9 cellular contexts compared by ENCODE assay signal in the genomic region with DNA sequence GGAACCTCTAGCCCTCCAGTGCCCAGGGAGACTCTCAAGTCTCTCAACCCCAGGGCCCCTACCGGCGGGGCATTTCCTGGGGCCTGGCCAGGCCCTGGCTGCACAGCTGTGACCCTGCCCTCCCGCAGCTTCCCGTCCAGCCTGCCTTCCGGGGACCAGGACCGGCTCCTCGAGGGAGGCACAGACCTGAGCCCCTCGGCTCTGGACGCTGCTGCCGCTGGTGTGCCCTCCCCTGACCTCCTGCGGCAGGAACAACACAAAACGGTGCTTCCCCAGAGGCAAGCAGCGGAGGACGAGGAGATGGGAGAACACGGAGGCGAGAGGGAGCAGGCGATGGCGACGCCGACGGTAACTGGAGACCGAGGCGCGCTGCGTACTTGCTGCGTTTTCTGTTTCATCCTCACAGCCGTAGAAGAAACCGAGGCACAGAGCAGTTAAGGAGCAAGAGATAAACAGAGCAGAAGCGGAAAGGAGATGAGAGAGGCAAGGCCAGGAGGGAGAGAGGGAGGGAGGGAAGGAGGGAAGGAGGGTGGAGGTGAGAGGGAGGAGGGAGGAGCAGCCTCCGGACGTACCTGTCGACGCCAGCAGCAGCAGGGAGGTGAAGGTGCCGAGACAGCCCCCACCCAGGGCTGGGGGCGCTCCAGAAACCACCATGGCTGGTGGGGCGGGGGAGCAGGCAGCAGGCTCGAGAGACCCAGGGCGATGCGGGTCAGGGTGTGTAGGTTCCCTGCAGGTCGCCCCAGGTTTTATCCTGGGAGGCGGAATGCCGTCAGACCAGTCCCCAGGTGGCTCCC. TPM values are rescaled to one million over a fixed set of nuclear protein-coding genes. Genes with fewer than 3 reads are reported as not detected.
DNase-seq lines count a peak whose midpoint lies in the region; ATAC-seq, FAIRE-seq and TF ChIP-seq lines count a peak whose summit lies in the region.
"Had no signal": no experiment of that assay in that cellular context is flagged by ENCODE, and none has a peak within 500 bp of the region (broad histone marks: within the 10 kb centered on the region; RNA-seq: fewer than 3 reads in every experiment).

A gene with protein sequence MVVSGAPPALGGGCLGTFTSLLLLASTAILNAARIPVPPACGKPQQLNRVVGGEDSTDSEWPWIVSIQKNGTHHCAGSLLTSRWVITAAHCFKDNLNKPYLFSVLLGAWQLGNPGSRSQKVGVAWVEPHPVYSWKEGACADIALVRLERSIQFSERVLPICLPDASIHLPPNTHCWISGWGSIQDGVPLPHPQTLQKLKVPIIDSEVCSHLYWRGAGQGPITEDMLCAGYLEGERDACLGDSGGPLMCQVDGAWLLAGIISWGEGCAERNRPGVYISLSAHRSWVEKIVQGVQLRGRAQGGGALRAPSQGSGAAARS (minus strand): TSS at position 720 of the 794 bp plus-strand sequence. CDS start 66 bp downstream, at position 654.

- SMC1A ChIA-PET in GM12878 (lab: Charles Lee; ENCODE audit: uncharacterized antibody, unreplicated experiment) = no interaction called here

- H3K4me2 ChIP-seq in GM12878 (ENCODE audit: control insufficient read depth, insufficient read depth) = no peak within 1 kb of the TSS

- H2AFZ ChIP-seq in ACC112 (ENCODE audit: low read length, unreplicated experiment) (peak within 1 kb of the TSS; percentile 29), GM12878 (ENCODE audit: control insufficient read depth, low read depth, low read length) (peak within 1 kb of the TSS; percentile 17; the same call in 1 of the 2 replicates)

- H4K20me1 ChIP-seq in GM12878 (ENCODE audit: control insufficient read depth, insufficient read depth) = no peaks in the 10 kb centered on the region

- ATAC-seq in GM12878 (no peak; the same call in 2 of the 3 replicates), lower lobe of right lung (peak; percentile 87 to 89), GM21529 (IDR thresholded peaks at IDR 0.05; ENCODE audit: unreplicated experiment) (no peak)

- in situ Hi-C loops in GM12878 (cut with MboI) = no loop called here

- H3K9me3 ChIP-seq in GM12878 (replicated peaks; ENCODE audit: control insufficient read depth, insufficient read depth, low read length) (peaks cover 3% of the 10 kb centered on the region; the same call in 2 of the 3 replicates), lower lobe of right lung (peaks cover 16% of the 10 kb centered on the region)

- H3K79me2 ChIP-seq in ACC112 (ENCODE audit: control insufficient read depth, insufficient read depth, low read length, unreplicated experiment) (no peaks in the 10 kb centered on the region), GM12878 (ENCODE audit: control insufficient read depth, insufficient read depth, low read length) (no peaks in the 10 kb centered on the region)

- no TSS peak for BruUV-seq in GM12878 (replicated peaks; lab: Mats Ljungman, UMichigan)

- H3K27me3 ChIP-seq in ACC112 (ENCODE audit: insufficient read depth, low read length) = peaks cover 7% of the 10 kb centered on the region; the same call in 1 of the 2 replicates
- H3K27me3 ChIP-seq in GM12878 (replicated peaks in 1 of 2; ENCODE audit: control insufficient read depth in 2 of 2, insufficient read depth in 2 of 2, low read length in 1 of 2) = no peaks in the 10 kb centered on the region; a peak in 1 of 4 replicates
- H3K27me3 ChIP-seq in lower lobe of right lung (ENCODE audit: low read depth) = peaks cover 21% of the 10 kb centered on the region

- TF ChIP-seq CTCF in GM12878 (IDR thresholded peaks at IDR 0.05 in 2 of 3, conservative IDR thresholded peaks at IDR 0.05 in 1 of 3; ENCODE audit: control insufficient read depth in 2 of 3, extremely low read depth in 1 of 3, insufficient read depth in 1 of 3, low read depth in 3 of 3, low read length in 3 of 3) = no peak
- TF ChIP-seq CTCF in lower lobe of right lung (IDR thresholded peaks at IDR 0.05) = no peak

- H3K27ac ChIP-seq in ACC112 (ENCODE audit: low read depth, low read length) = no peak within 1 kb of the TSS
- no peak within 1 kb of the TSS for H3K27ac ChIP-seq in GM12878 (ENCODE audit: control insufficient read depth, insufficient read depth)
- peak within 1 kb of the TSS; percentile 80 for H3K27ac ChIP-seq in lower lobe of right lung

- no peak for FAIRE-seq in GM12878 (lab: Jason Lieb, UNC)

- TF ChIP-seq POLR2A in GM12878 (IDR thresholded peaks at IDR 0.05; ENCODE audit: low read depth, low read length) = no peak

- CTCF ChIA-PET in HEK293T (lab: Yijun Ruan, JAX) (interaction anchor here (0.6 kb wide), 1 partner anchor 114 kb away, joined by 3 read pairs; no protein-coding TSS in a partner anchor), GM12878 (lab: Yijun Ruan, JAX) (no interaction called here)

- no peak within 1 kb of the TSS for H3K9ac ChIP-seq in GM12878 (ENCODE audit: control insufficient read depth, insufficient read depth, low read length)

- DNase-seq in HEK293T (ENCODE audit: extremely low spot score) (peak; percentile 7), GM12878 (ENCODE audit: low read depth, low spot score) (no peak), lower lobe of right lung (peak; percentile 81), occipital lobe (lab: John Stamatoyannopoulos, UW) (no peak), ecto neural progenitor cell (ENCODE audit: low spot score) (no peak), C1 segment of cervical spinal cord (lab: John Stamatoyannopoulos, UW) (no peak)
- DNase-seq: midbrain had no signal

- TF ChIP-seq RAD21 in GM12878 (IDR thresholded peaks at IDR 0.05; ENCODE audit: insufficient read depth, low read depth, low read length) = no peak

- POLR2A ChIA-PET in HEK293T (lab: Yijun Ruan, JAX) = no interaction called here
- POLR2A ChIA-PET in GM12878 (lab: Charles Lee) = no interaction called here

- no peaks in the 10 kb centered on the region for H3K36me3 ChIP-seq in ACC112 (ENCODE audit: insufficient read depth, low read length)
- no peaks in the 10 kb centered on the region for H3K36me3 ChIP-seq in GM12878 (ENCODE audit: control insufficient read depth in 2 of 2, insufficient read depth in 2 of 2, low read length in 1 of 2)
- no peaks in the 10 kb centered on the region for H3K36me3 ChIP-seq in lower lobe of right lung

- intact Hi-C loops in GM12878 (cut with micrococcal nuclease; ENCODE audit: unreplicated experiment) (loop anchor here (10.0 kb wide), 1 partner anchor 53 kb away; no protein-coding TSS in a partner anchor), lower lobe of right lung (cut with DNase I) (no loop called here)

- H3K4me1 ChIP-seq in ACC112 (ENCODE audit: control insufficient read depth, insufficient read depth, low read length, unreplicated experiment) (no peaks in the 10 kb centered on the region), GM12878 (ENCODE audit: control insufficient read depth, insufficient read depth, low read length) (no peaks in the 10 kb centered on the region), lower lobe of right lung (no peaks in the 10 kb centered on the region)

- H3K4me3 ChIP-seq in ACC112 (ENCODE audit: low read depth, low read length) (peak within 1 kb of the TSS; percentile 38; the same call in 1 of the 2 replicates), GM12878 (no peak within 1 kb of the TSS), lower lobe of right lung (peak within 1 kb of the TSS; percentile 43)

- no peak for TF ChIP-seq EP300 in GM12878 (IDR thresholded peaks at IDR 0.05; ENCODE audit: borderline replicate concordance in 1 of 2, control insufficient read depth in 1 of 2, low read depth in 2 of 2, low read length in 2 of 2)

- WGBS in GM12878 (ENCODE audit: insufficient coverage, insufficient replicate concordance, low lambda C conversion rate, missing lambda C conversion rate) = 4% methylated on average over 38 of the region's 42 CpGs

- RAD21 ChIA-PET in GM12878 (lab: Charles Lee; ENCODE audit: unreplicated experiment) = no interaction called here

TF ChIP-seq in HEK293T, 16 proteins besides CTCF, POLR2A, EP300 and RAD21:
- TF ChIP-seq FOXK2 (IDR thresholded peaks at IDR 0.05) = no peak
- TF ChIP-seq ELF4 (IDR thresholded peaks at IDR 0.05) = no peak
- no peak for TF ChIP-seq BHLHE40 (IDR thresholded peaks at IDR 0.05; ENCODE audit: borderline replicate concordance)
- TF ChIP-seq SP1 (IDR thresholded peaks at IDR 0.05) = no peak
- no peak for TF ChIP-seq ZNF384 (IDR thresholded peaks at IDR 0.05)

TF ChIP-seq in GM12878, 131 proteins besides CTCF, POLR2A, EP300 and RAD21 (continues in another document):
- TF ChIP-seq SREBF2 (IDR thresholded peaks at IDR 0.05; ENCODE audit: low read length) (no peak), RUNX3 (IDR thresholded peaks at IDR 0.05; ENCODE audit: low read length) (no peak), YBX1 (IDR thresholded peaks at IDR 0.05) (no peak)
- TF ChIP-seq, protein P1, sequence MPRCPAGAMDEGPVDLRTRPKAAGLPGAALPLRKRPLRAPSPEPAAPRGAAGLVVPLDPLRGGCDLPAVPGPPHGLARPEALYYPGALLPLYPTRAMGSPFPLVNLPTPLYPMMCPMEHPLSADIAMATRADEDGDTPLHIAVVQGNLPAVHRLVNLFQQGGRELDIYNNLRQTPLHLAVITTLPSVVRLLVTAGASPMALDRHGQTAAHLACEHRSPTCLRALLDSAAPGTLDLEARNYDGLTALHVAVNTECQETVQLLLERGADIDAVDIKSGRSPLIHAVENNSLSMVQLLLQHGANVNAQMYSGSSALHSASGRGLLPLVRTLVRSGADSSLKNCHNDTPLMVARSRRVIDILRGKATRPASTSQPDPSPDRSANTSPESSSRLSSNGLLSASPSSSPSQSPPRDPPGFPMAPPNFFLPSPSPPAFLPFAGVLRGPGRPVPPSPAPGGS (IDR thresholded peaks at IDR 0.05; ENCODE audit: borderline replicate concordance, insufficient read depth, low read depth, low read length, poor library complexity, severe bottlenecking) = no peak

RNA-seq across cellular contexts. Expression of the gene that starts here (rescaled TPM):
- total RNA-seq in GM12878 (2013; cell fraction: nucleolus; rRNA removed) = not detected in 2 replicates
- total RNA-seq in GM12878 (2014; rRNA removed) (not detected in 2 replicates), GM12878 (2014; rRNA removed; fragmentation: Illumina TruSeq; extraction: Trizol) (not detected in 2 replicates), GM12878 (2021) (not detected in 2 replicates), lower lobe of right lung (15.3 TPM), occipital lobe (not detected)
- not detected for polyA plus RNA-seq in GM12878 (2011; ENCODE audit: low read depth)
- polyA plus RNA-seq in GM12878 (2011; rRNA removed) (not detected in 2 replicates), GM12878 (2014; fragmentation: Illumina TruSeq; extraction: Trizol) (not detected in 2 replicates), GM12878 (2014; fragmentation: Nextera tagmentation; extraction: Ambion mirVana) (not detected), GM12878 (2014; rRNA removed) (not detected in 2 replicates), GM12878 (2016; fragmentation: Nextera tagmentation; extraction: Ambion mirVana) (not detected)
- polyA plus RNA-seq in GM12878 (2011; cell fraction: cytosol; rRNA removed) = not detected in 2 replicates
- not detected in 2 replicates for polyA plus RNA-seq in GM12878 (2011; cell fraction: nucleus; rRNA removed)
- polyA plus RNA-seq in GM12878 (2012) = not detected in 2 replicates
- polyA minus RNA-seq in GM12878 (2011; rRNA and poly(A)+ RNA removed) = not detected in 2 replicates
- polyA minus RNA-seq in GM12878 (2011; cell fraction: cytosol; rRNA and poly(A)+ RNA removed) = not detected in 2 replicates
- not detected in 2 replicates for polyA minus RNA-seq in GM12878 (2011; cell fraction: nucleus; rRNA and poly(A)+ RNA removed)

Comparison
In these comparisons a context has a peak if more than half of its experiments do, and no peak if none do; other contexts are left out.
1. RNA of the gene that starts here (total RNA-seq): 15.3 TPM in lower lobe of right lung (single experiment); not detected in GM12878 and not detected in occipital lobe (single experiment); every median in the first group is over 10 times any median in the second.
2. DNase-seq: peak in HEK293T (single experiment) and lower lobe of right lung (single experiment); none in GM12878 (single experiment), occipital lobe (single experiment), ecto neural progenitor cell (single experiment) and C1 segment of cervical spinal cord (0 of 14).
3. ATAC-seq: peak in lower lobe of right lung (2 of 2); none in GM12878 (single experiment) and GM21529 (single experiment).